8 cellular contexts compared by ENCODE assay signal in the genomic region with DNA sequence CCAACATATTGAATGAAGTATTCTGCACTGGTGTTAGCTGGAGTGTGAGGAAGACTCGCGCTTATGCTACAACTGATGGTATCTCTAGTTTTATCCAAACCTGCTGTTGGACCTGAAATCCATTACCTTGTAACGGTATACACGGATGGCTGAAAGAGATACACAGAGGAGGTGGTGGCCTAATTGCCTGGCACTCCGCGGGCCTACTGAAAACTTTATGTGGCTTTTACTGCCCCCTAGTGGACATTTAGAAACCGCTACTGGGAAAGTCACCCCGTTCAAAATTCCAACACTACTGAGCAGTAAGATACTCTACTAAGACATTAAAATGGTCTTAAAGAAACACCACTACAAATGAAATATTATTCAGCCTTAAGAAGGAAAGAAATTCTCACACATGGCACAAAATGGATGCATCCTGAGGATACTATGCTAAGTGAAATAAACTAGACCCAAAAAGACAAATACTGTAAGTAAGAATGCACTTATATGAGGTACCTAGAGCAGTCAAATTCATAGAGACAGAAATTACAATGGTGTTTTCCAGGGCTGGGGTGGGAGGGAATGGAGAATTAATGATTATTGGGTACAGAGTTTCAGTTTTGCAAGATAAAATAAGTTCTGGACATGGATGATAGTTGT.
DNase-seq lines count a peak whose midpoint lies in the region; ATAC-seq lines count a peak whose summit lies in the region.

No MANE protein-coding gene starts in this region.

- ATAC-seq in GM19023 (IDR thresholded peaks at IDR 0.05; ENCODE audit: unreplicated experiment) (peak; percentile 48), HG03108 (IDR thresholded peaks at IDR 0.05; ENCODE audit: unreplicated experiment) (no peak)

- no peaks in the 10 kb centered on the region for H3K36me3 Mint-ChIP-seq in T-helper 2 cell treated with Interferon-gamma antibody and Interleukin-4, amounts not matched to agents 5 μg/mL and 100 μg/mL, for 36 hours (ENCODE audit: low read depth)

- H3K27ac ChIP-seq in caudate nucleus (ENCODE audit: low read depth, low read length): no peak overlapping the region

- no peaks in the 10 kb centered on the region for H3K27me3 Mint-ChIP-seq in T-helper 2 cell treated with Interferon-gamma antibody and Interleukin-4, amounts not matched to agents 5 μg/mL and 100 μg/mL, for 36 hours (ENCODE audit: low read depth)

- DNase-seq in Ammon's horn (ENCODE audit: low spot score) (peak; percentile 87), NCI-H146 treated with DMSO at 0.1 percent for 48 hours (lab: John Stamatoyannopoulos, UW; ENCODE audit: unreplicated experiment) (peak; percentile 18), caudate nucleus (lab: John Stamatoyannopoulos, UW) (peak in 31 of 61 donors; percentile 8 to 84 (median 51)), left kidney (ENCODE audit: low read depth, low spot score) (peak; percentile 91)
- DNase-seq in T-helper 2 cell treated with Interferon-gamma antibody and Interleukin-4, amounts not matched to agents 5 μg/mL and 100 μg/mL, for 36 hours (ENCODE audit: low spot score): peak; percentile 22
- peak; percentile 44 for DNase-seq in stimulated activated CD4-positive, alpha-beta T cell treated with anti-CD3 and anti-CD28 coated beads, Interleukin-4, amount 100 ng/mL, for 24 hours

- H3K4me1 Mint-ChIP-seq in T-helper 2 cell treated with Interferon-gamma antibody and Interleukin-4, amounts not matched to agents 5 μg/mL and 100 μg/mL, for 36 hours (ENCODE audit: low read depth): no peaks in the 10 kb centered on the region

- H3K4me3 Mint-ChIP-seq in T-helper 2 cell treated with Interferon-gamma antibody and Interleukin-4, amounts not matched to agents 5 μg/mL and 100 μg/mL, for 36 hours: no peak overlapping the region

- H3K27ac Mint-ChIP-seq in T-helper 2 cell treated with Interferon-gamma antibody and Interleukin-4, amounts not matched to agents 5 μg/mL and 100 μg/mL, for 36 hours: no peak overlapping the region

- no peaks in the 10 kb centered on the region for H3K9me3 Mint-ChIP-seq in T-helper 2 cell treated with Interferon-gamma antibody and Interleukin-4, amounts not matched to agents 5 μg/mL and 100 μg/mL, for 36 hours

Comparison
In these comparisons a context has a peak if more than half of its experiments do, and no peak if none do; other contexts are left out.
1. DNase-seq: peak in every context shown above with its lines; median percentile 91 in left kidney; 87 in Ammon's horn; 51 in caudate nucleus; 44 in stimulated activated CD4-positive, alpha-beta T cell treated with anti-CD3 and anti-CD28 coated beads, Interleukin-4, amount 100 ng/mL, for 24 hours; 22 in T-helper 2 cell treated with Interferon-gamma antibody and Interleukin-4, amounts not matched to agents 5 μg/mL and 100 μg/mL, for 36 hours; 18 in NCI-H146 treated with DMSO at 0.1 percent for 48 hours.